In the genomic region with DNA sequence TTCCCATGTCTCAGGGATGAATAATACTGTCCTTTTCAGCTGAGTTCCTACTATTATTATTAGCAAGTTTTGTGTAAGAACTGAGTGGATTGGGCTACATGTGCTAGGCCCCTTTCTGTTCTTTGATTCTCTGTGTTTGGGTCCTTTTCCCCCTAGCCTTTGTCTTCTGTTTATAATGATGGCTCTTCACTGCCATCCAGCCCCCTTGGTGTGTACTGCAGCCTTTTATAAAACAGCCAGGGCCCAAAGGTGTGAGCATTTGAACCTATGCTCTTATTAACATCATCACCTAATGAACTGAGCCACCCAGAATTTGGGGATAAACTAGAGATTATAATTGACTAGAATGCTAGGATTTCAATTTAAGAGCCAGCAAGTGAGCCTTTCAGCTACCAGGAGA, we compare ENCODE assay signal across 11 cellular contexts. TPM values are rescaled to one million over a fixed set of nuclear protein-coding genes. Genes with fewer than 3 reads are reported as not detected.
DNase-seq lines count a peak whose midpoint lies in the region; ATAC-seq and TF ChIP-seq lines count a peak whose summit lies in the region.
"Had no signal": no experiment of that assay in that cellular context is flagged by ENCODE, and none has a peak within 500 bp of the region (broad histone marks: within the 10 kb centered on the region; RNA-seq: fewer than 3 reads in every experiment).

No MANE protein-coding gene starts in this region.

- POLR2A ChIA-PET in naive thymus-derived CD4-positive, alpha-beta T cell (lab: Charles Lee), result no interaction called here

- H3K4me3 Mint-ChIP-seq in naive thymus-derived CD4-positive, alpha-beta T cell, result no peak overlapping the region
- H3K4me3 Mint-ChIP-seq: activated naive CD8-positive, alpha-beta T cell had no signal

- no peak overlapping the region for H3K9ac ChIP-seq in Karpas-422 (ENCODE audit: low read length)

- CTCF ChIA-PET in naive thymus-derived CD4-positive, alpha-beta T cell (lab: Charles Lee), result no interaction called here

- TF ChIP-seq POLR2A in stomach (IDR thresholded peaks at IDR 0.05), result no peak

- peaks cover 7% of the 10 kb centered on the region for H3K4me1 ChIP-seq in cardiac muscle cell (ENCODE audit: low read depth)
- peaks cover 0 to 12% (median 0%) of the 10 kb centered on the region in 9 donors for H3K4me1 ChIP-seq in heart right ventricle
- H3K4me1 ChIP-seq in Karpas-422 (ENCODE audit: low read length), result no peaks in the 10 kb centered on the region
- no peaks in the 10 kb centered on the region for H3K4me1 ChIP-seq in naive thymus-derived CD4-positive, alpha-beta T cell (ENCODE audit: control insufficient read depth in 2 of 2, insufficient read depth in 2 of 2, low read length in 2 of 2)
- no peaks in the 10 kb centered on the region for H3K4me1 ChIP-seq in stomach

- no peaks in the 10 kb centered on the region for H3K36me3 Mint-ChIP-seq in naive thymus-derived CD4-positive, alpha-beta T cell
- H3K36me3 Mint-ChIP-seq: activated naive CD8-positive, alpha-beta T cell had no signal

- no peaks in the 10 kb centered on the region for H3K27me3 ChIP-seq in cardiac muscle cell
- H3K27me3 ChIP-seq in heart right ventricle, result no peaks in the 10 kb centered on the region
- H3K27me3 ChIP-seq in Karpas-422 (ENCODE audit: low read length), result no peaks in the 10 kb centered on the region
- H3K27me3 ChIP-seq in naive thymus-derived CD4-positive, alpha-beta T cell (ENCODE audit: control insufficient read depth in 2 of 2, insufficient read depth in 2 of 2, low read length in 2 of 2), result no peaks in the 10 kb centered on the region
- no peaks in the 10 kb centered on the region for H3K27me3 ChIP-seq in stomach

- no peaks in the 10 kb centered on the region for H4K20me1 ChIP-seq in Karpas-422 (ENCODE audit: insufficient read depth, low read depth, low read length)

- H3K36me3 ChIP-seq in cardiac muscle cell, result no peaks in the 10 kb centered on the region
- H3K36me3 ChIP-seq in heart right ventricle, result no peaks in the 10 kb centered on the region
- H3K36me3 ChIP-seq in Karpas-422 (ENCODE audit: insufficient read depth, low read length), result no peaks in the 10 kb centered on the region
- no peaks in the 10 kb centered on the region for H3K36me3 ChIP-seq in naive thymus-derived CD4-positive, alpha-beta T cell (ENCODE audit: control insufficient read depth in 2 of 3, insufficient read depth in 3 of 3, low read length in 3 of 3)
- H3K36me3 ChIP-seq in stomach, result peaks cover 0 to 68% (median 41%) of the 10 kb centered on the region in 4 donors

- no peak overlapping the region for H2AFZ ChIP-seq in Karpas-422 (ENCODE audit: low read length)

- no peak for TF ChIP-seq EP300 in stomach (IDR thresholded peaks at IDR 0.05)

- intact Hi-C loops in heart right ventricle (cut with DNase I), result loop anchor here in 8 of 10 donors (5.0 to 10.0 kb wide), 4 partner anchors 75 to 1848 kb away; a partner anchor contains a TSS
- intact Hi-C loops in naive thymus-derived CD4-positive, alpha-beta T cell (cut with micrococcal nuclease), result no loop called here
- intact Hi-C loops in stomach (cut with DNase I; ENCODE audit: low total_unique reads), result no loop called here

- peaks cover 17 to 48% (median 30%) of the 10 kb centered on the region in 5 donors for H3K27me3 Mint-ChIP-seq in naive thymus-derived CD4-positive, alpha-beta T cell

- H3K9me2 ChIP-seq in Karpas-422 (replicated peaks; ENCODE audit: insufficient read depth, low read length), result no peaks in the 10 kb centered on the region

- H3K9me3 Mint-ChIP-seq in naive thymus-derived CD4-positive, alpha-beta T cell, result peaks cover 0 to 3% (median 0%) of the 10 kb centered on the region in 11 donors

- H3K27ac ChIP-seq in cardiac muscle cell (no peak overlapping the region), heart right ventricle (no peak overlapping the region), Karpas-422 (ENCODE audit: low read length) (no peak overlapping the region), stomach (no peak overlapping the region)
- H3K27ac ChIP-seq in naive thymus-derived CD4-positive, alpha-beta T cell (ENCODE audit: low read depth, low read length), result no peak overlapping the region

- H3K27ac Mint-ChIP-seq in naive thymus-derived CD4-positive, alpha-beta T cell, result no peak overlapping the region
- H3K27ac Mint-ChIP-seq: activated naive CD8-positive, alpha-beta T cell had no signal

- TF ChIP-seq CTCF in cardiac muscle cell (IDR thresholded peaks at IDR 0.05; ENCODE audit: low read depth, low read length) (peak; percentile 41), heart right ventricle (IDR thresholded peaks at IDR 0.05) (peak in 4 of 9 donors; percentile 9 to 33 (median 19)), cardiac fibroblast (IDR thresholded peaks at IDR 0.05; ENCODE audit: low read depth, low read length) (peak; percentile 32), stomach (IDR thresholded peaks at IDR 0.05) (no peak)

- DNase-seq in cardiac muscle cell (ENCODE audit: low read depth in 1 of 2, low spot score in 1 of 2) (peak in 1 of 2 donors; percentile 29), heart right ventricle (no peak), Karpas-422 (peak; percentile 63), cardiac fibroblast (ENCODE audit: low read depth in 2 of 2) (no peak), NCI-H1694 treated with DMSO at 0.1 percent for 48 hours (lab: John Stamatoyannopoulos, UW) (no peak), cerebellar cortex (ENCODE audit: low spot score) (no peak), stomach (no peak)
- DNase-seq in naive thymus-derived CD4-positive, alpha-beta T cell, result no peak
- DNase-seq: stimulated activated CD4-positive, alpha-beta T cell treated with anti-CD3 and anti-CD28 coated beads, Interleukin-4, amount 100 ng/mL, for 4 hours had no signal

- H3K4me2 ChIP-seq in Karpas-422 (ENCODE audit: low read depth, low read length, poor library complexity, severe bottlenecking), result no peak overlapping the region

- H3K4me3 ChIP-seq in cardiac muscle cell, result no peak overlapping the region
- H3K4me3 ChIP-seq in heart right ventricle, result no peak overlapping the region
- no peak overlapping the region for H3K4me3 ChIP-seq in Karpas-422 (ENCODE audit: low read length)
- H3K4me3 ChIP-seq in cardiac fibroblast (replicated peaks in 1 of 2; ENCODE audit: low read depth in 2 of 2, low read length in 2 of 2), result no peak overlapping the region
- H3K4me3 ChIP-seq in naive thymus-derived CD4-positive, alpha-beta T cell (ENCODE audit: low read length), result no peak overlapping the region
- H3K4me3 ChIP-seq in stomach, result no peak overlapping the region

- H3K9me3 ChIP-seq in cardiac muscle cell (ENCODE audit: low read depth) (no peaks in the 10 kb centered on the region), heart right ventricle (no peaks in the 10 kb centered on the region), Karpas-422 (ENCODE audit: low read length) (no peaks in the 10 kb centered on the region), stomach (no peaks in the 10 kb centered on the region)
- H3K9me3 ChIP-seq in naive thymus-derived CD4-positive, alpha-beta T cell (ENCODE audit: control insufficient read depth in 2 of 3, low read length in 3 of 3), result no peaks in the 10 kb centered on the region

- no peaks in the 10 kb centered on the region for H3K4me1 Mint-ChIP-seq in naive thymus-derived CD4-positive, alpha-beta T cell

- ATAC-seq in heart right ventricle, result no peak
- ATAC-seq in naive thymus-derived CD4-positive, alpha-beta T cell, result no peak

- no peaks in the 10 kb centered on the region for H3K79me2 ChIP-seq in Karpas-422 (ENCODE audit: low read length)

RNA-seq across cellular contexts. Expression of a gene that starts 52.6 kb away (rescaled TPM):
- total RNA-seq in cardiac muscle cell (not detected in 2 replicates), heart right ventricle (under 1 TPM in 4 of 10 donors, not detected in 6; 0.41 to 0.98 (median 0.68) TPM), stomach (not detected)
- polyA plus RNA-seq in cardiac muscle cell (1.1 and 1.2 TPM in 2 replicates), heart right ventricle (under 1 TPM in 1 of 2 donors, not detected in 1; 0.16 TPM), stomach (under 1 TPM in 1 of 3 donors, not detected in 2; 0.68 TPM)
- 2.0 TPM in 1 of 2 replicates, not detected in the other for total RNA-seq in Karpas-422 (2014; rRNA removed; shearing (Covaris generic); ENCODE audit: low replicate concordance)
- 1 to 10 TPM in 2 of 5 experiments, under 1 TPM in 3; 0.63 to 1.5 (median 1.00) TPM for total RNA-seq in naive thymus-derived CD4-positive, alpha-beta T cell
- polyA plus RNA-seq in naive thymus-derived CD4-positive, alpha-beta T cell, result not detected
- total RNA-seq: urinary bladder had no signal

Comparison
In these comparisons a context has a peak if more than half of its experiments do, and no peak if none do; other contexts are left out.
1. CTCF ChIP-seq: peak in cardiac muscle cell (single experiment) and cardiac fibroblast (single experiment); none in stomach (0 of 7).
2. intact Hi-C loops: an anchor here in heart right ventricle (5.0 to 10.0 kb wide); none called in naive thymus-derived CD4-positive, alpha-beta T cell and stomach.